ENCODE assay signal across 9 cellular contexts in genomic region chr22:46649176-46650077, GRCh38. TPM values are rescaled to one million over a fixed set of nuclear protein-coding genes. Genes with fewer than 3 reads are reported as not detected.
DNase-seq lines count a peak whose midpoint lies in the region; ATAC-seq and TF ChIP-seq lines count a peak whose summit lies in the region.
"Had no signal": no experiment of that assay in that cellular context is flagged by ENCODE, and none has a peak within 500 bp of the region (broad histone marks: within the 10 kb centered on the region; RNA-seq: fewer than 3 reads in every experiment).

No MANE protein-coding gene starts in this region.

- TF ChIP-seq POLR2A in breast epithelium (IDR thresholded peaks at IDR 0.05) (no peak), vagina (IDR thresholded peaks at IDR 0.05) (no peak)

- H3K4me1 ChIP-seq in breast epithelium = peaks cover 0 to 10% of the 10 kb centered on the region in 2 donors
- H3K4me1 ChIP-seq in left lung = peaks cover 0 to 41% of the 10 kb centered on the region in 2 donors
- peaks cover 51% of the 10 kb centered on the region for H3K4me1 ChIP-seq in vagina

- no peaks in the 10 kb centered on the region for H3K36me3 Mint-ChIP-seq in MCF 10A (ENCODE audit: insufficient read depth, unreplicated experiment)
- H3K36me3 Mint-ChIP-seq: activated naive CD4-positive, alpha-beta T cell treated with anti-CD3 and anti-CD28 coated beads, Interleukin-2, amount 50 U/mL, for 24 hours had no signal

- H3K36me3 ChIP-seq in breast epithelium = no peaks in the 10 kb centered on the region
- no peaks in the 10 kb centered on the region for H3K36me3 ChIP-seq in left lung
- no peaks in the 10 kb centered on the region for H3K36me3 ChIP-seq in vagina

- in situ Hi-C loops in astrocyte of the spinal cord (cut with HindIII; ENCODE audit: low sequenced_read_pairs) = no loop called here

- DNase-seq in breast epithelium (ENCODE audit: low spot score in 2 of 2) (no peak), MCF 10A (ENCODE audit: unreplicated experiment) (no peak), astrocyte of the spinal cord (ENCODE audit: low read depth, low spot score) (peak; percentile 43), left lung (peak in 1 of 2 donors; percentile 46), vagina (ENCODE audit: extremely low spot score in 2 of 2) (no peak), dermis blood vessel endothelial cell (no peak)

- intact Hi-C loops in breast epithelium (cut with DNase I; ENCODE audit: low total_unique reads) (loop anchor here (5.0 kb wide), 1 partner anchor 363 kb away; no protein-coding TSS in a partner anchor), MCF 10A (cut with micrococcal nuclease) (no loop called here), left lung (cut with DNase I) (no loop called here), vagina (cut with DNase I) (no loop called here)

- no peaks in the 10 kb centered on the region for H3K27me3 Mint-ChIP-seq in MCF 10A (ENCODE audit: insufficient read depth, unreplicated experiment)
- H3K27me3 Mint-ChIP-seq: activated naive CD4-positive, alpha-beta T cell treated with anti-CD3 and anti-CD28 coated beads, Interleukin-2, amount 50 U/mL, for 24 hours had no signal

- POLR2A ChIA-PET in MCF 10A (lab: Yijun Ruan, JAX) = no interaction called here

- H3K27ac Mint-ChIP-seq in MCF 10A (ENCODE audit: low read depth, unreplicated experiment) = no peak overlapping the region
- H3K27ac Mint-ChIP-seq: activated naive CD4-positive, alpha-beta T cell treated with anti-CD3 and anti-CD28 coated beads, Interleukin-2, amount 50 U/mL, for 24 hours had no signal

- H3K4me3 ChIP-seq in breast epithelium (peak overlapping the region in 1 of 3 donors; percentile 5), astrocyte of the spinal cord (ENCODE audit: low read depth, low read length) (no peak overlapping the region), left lung (no peak overlapping the region), vagina (no peak overlapping the region)

- H3K9me3 ChIP-seq in breast epithelium (no peaks in the 10 kb centered on the region), left lung (no peaks in the 10 kb centered on the region), vagina (no peaks in the 10 kb centered on the region)

- TF ChIP-seq CTCF in breast epithelium (IDR thresholded peaks at IDR 0.05) (no peak), MCF 10A (IDR thresholded peaks at IDR 0.05; ENCODE audit: unreplicated experiment) (no peak), astrocyte of the spinal cord (IDR thresholded peaks at IDR 0.05; ENCODE audit: low read depth, low read length) (no peak), left lung (IDR thresholded peaks at IDR 0.05) (no peak), vagina (IDR thresholded peaks at IDR 0.05) (no peak)

- H3K27me3 ChIP-seq in breast epithelium (no peaks in the 10 kb centered on the region), left lung (no peaks in the 10 kb centered on the region), vagina (no peaks in the 10 kb centered on the region)

- no TSS peak for BruUV-seq in MCF 10A (replicated peaks; lab: Mats Ljungman, UMichigan)

- peak; percentile 42 for ATAC-seq in left lung
- ATAC-seq in HG03159 (IDR thresholded peaks at IDR 0.05; ENCODE audit: unreplicated experiment) = no peak
- ATAC-seq in HG03571 (IDR thresholded peaks at IDR 0.05; ENCODE audit: unreplicated experiment) = no peak

- peaks cover 6% of the 10 kb centered on the region for H3K4me1 Mint-ChIP-seq in MCF 10A (ENCODE audit: insufficient read depth, unreplicated experiment)

- H3K27ac ChIP-seq in breast epithelium (peak overlapping the region; percentile 18 to 64), left lung (no peak overlapping the region), vagina (peak overlapping the region; percentile 64)

- H3K9me3 Mint-ChIP-seq in MCF 10A (ENCODE audit: unreplicated experiment) = peaks cover 11% of the 10 kb centered on the region
- H3K9me3 Mint-ChIP-seq: activated naive CD4-positive, alpha-beta T cell treated with anti-CD3 and anti-CD28 coated beads, Interleukin-2, amount 50 U/mL, for 24 hours had no signal

- CTCF ChIA-PET in MCF 10A (lab: Yijun Ruan, JAX) = no interaction called here

- H3K4me3 Mint-ChIP-seq in MCF 10A (ENCODE audit: unreplicated experiment) = no peak overlapping the region
- H3K4me3 Mint-ChIP-seq: activated naive CD4-positive, alpha-beta T cell treated with anti-CD3 and anti-CD28 coated beads, Interleukin-2, amount 50 U/mL, for 24 hours had no signal

RNA-seq across cellular contexts. Expression of gene GRAMD4, which starts 29.2 kb away (rescaled TPM):
- total RNA-seq in breast epithelium (10 to 100 TPM; 28.4 to 85.6 (median 61.0) TPM), MCF 10A (2022) (15.6 and 23.7 TPM in 2 replicates), left lung (10 to 100 TPM; 61.8 to 78.2 TPM), vagina (28.7 TPM), dermis blood vessel endothelial cell (48.8 and 58.5 TPM in 2 replicates)

Comparison
In these comparisons a context has a peak if more than half of its experiments do, and no peak if none do; other contexts are left out.
1. H3K27ac ChIP-seq: peak in breast epithelium (2 of 2) and vagina (single experiment); none in left lung (0 of 2).